Comparison of ENCODE assay signal across 24 cellular contexts in the genomic region with DNA sequence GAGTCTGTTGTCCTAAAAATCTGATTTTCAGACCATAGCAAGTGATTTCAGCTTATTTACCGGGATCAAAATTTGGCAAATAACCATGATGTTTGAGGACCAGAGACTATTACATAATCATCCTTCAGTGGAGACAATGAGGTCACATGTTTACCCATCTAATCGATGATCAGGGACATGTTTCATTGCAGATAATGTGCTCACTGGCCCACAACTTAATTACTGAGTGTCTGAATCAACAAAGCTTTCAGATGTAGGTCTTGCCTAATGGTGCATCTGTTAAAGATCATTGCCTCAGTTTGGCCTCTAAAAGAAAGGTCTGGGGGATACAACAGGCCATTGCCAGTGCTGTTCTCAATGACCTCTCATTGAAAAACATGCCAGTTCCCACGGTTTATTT. TPM values are rescaled to one million over a fixed set of nuclear protein-coding genes. Genes with fewer than 3 reads are reported as not detected.
A peak's percentile ranks its signal among the peaks of the same experiment; 100 is the strongest.
DNase-seq lines count a peak whose midpoint lies in the region; ATAC-seq and TF ChIP-seq lines count a peak whose summit lies in the region.
"Had no signal": no experiment of that assay in that cellular context is flagged by ENCODE, and none has a peak within 500 bp of the region (broad histone marks: within the 10 kb centered on the region; RNA-seq: fewer than 3 reads in every experiment).

No MANE protein-coding gene starts in this region.

- H3K27me3 ChIP-seq in gastrocnemius medialis (no peaks in the 10 kb centered on the region), mesenchymal stem cell (ENCODE audit: control insufficient read depth in 1 of 2, insufficient read depth in 1 of 2, low read length in 2 of 2) (no peaks in the 10 kb centered on the region)
- H3K27me3 ChIP-seq: BLaER1 had no signal

- no peak overlapping the region for H4K8ac ChIP-seq in mesenchymal stem cell (ENCODE audit: low read length)

- no peak overlapping the region for H2BK120ac ChIP-seq in mesenchymal stem cell (ENCODE audit: low read depth, low read length)

- peaks cover 3% of the 10 kb centered on the region for H3K4me1 Mint-ChIP-seq in osteocyte (ENCODE audit: unreplicated experiment)

- no peak overlapping the region for H2BK12ac ChIP-seq in mesenchymal stem cell (ENCODE audit: low read length in 2 of 2)

- no peaks in the 10 kb centered on the region for H3K36me3 Mint-ChIP-seq in osteocyte (ENCODE audit: unreplicated experiment)
- H3K36me3 Mint-ChIP-seq: IgD-negative memory B cell had no signal

- H2BK5ac ChIP-seq in mesenchymal stem cell (ENCODE audit: low read depth, low read length, poor library complexity, severe bottlenecking), result no peak overlapping the region

- no peak overlapping the region for H3K14ac ChIP-seq in mesenchymal stem cell (ENCODE audit: low read length in 2 of 2)

- H4K91ac ChIP-seq in mesenchymal stem cell (ENCODE audit: low read length), result no peak overlapping the region

- H3K27ac Mint-ChIP-seq in osteocyte (ENCODE audit: unreplicated experiment), result no peak overlapping the region
- H3K27ac Mint-ChIP-seq: CD4-positive, alpha-beta T cell; H9; IgD-negative memory B cell had no signal

- H3K4me2 ChIP-seq in mesenchymal stem cell (ENCODE audit: low read length, poor library complexity, severe bottlenecking), result no peak overlapping the region
- H3K4me2 ChIP-seq: PC-9 had no signal

- H3K4me3 Mint-ChIP-seq in osteocyte (ENCODE audit: unreplicated experiment), result no peak overlapping the region
- H3K4me3 Mint-ChIP-seq: CD4-positive, alpha-beta T cell; H9; IgD-negative memory B cell had no signal

- H3K36me3 ChIP-seq in gastrocnemius medialis (no peaks in the 10 kb centered on the region), mesenchymal stem cell (ENCODE audit: control insufficient read depth in 1 of 2, insufficient read depth in 2 of 2, low read depth in 1 of 2, low read length in 2 of 2) (no peaks in the 10 kb centered on the region)
- H3K36me3 ChIP-seq: BLaER1 had no signal

- no peaks in the 10 kb centered on the region for H3K27me3 Mint-ChIP-seq in osteocyte (ENCODE audit: unreplicated experiment)
- H3K27me3 Mint-ChIP-seq: CD4-positive, alpha-beta T cell; IgD-negative memory B cell had no signal

- H3K9me3 ChIP-seq in gastrocnemius medialis (no peaks in the 10 kb centered on the region), mesenchymal stem cell (ENCODE audit: control insufficient read depth, low read length) (no peaks in the 10 kb centered on the region)
- H3K9me3 ChIP-seq: BLaER1 had no signal

- H3K23ac ChIP-seq in mesenchymal stem cell (ENCODE audit: low read length in 2 of 2), result no peak overlapping the region

- H3K18ac ChIP-seq in mesenchymal stem cell (ENCODE audit: low read depth in 1 of 2, low read length in 2 of 2), result no peak overlapping the region

- ATAC-seq in left lobe of liver (peak; percentile 77), gastrocnemius medialis (peak in 1 of 2 donors; percentile 37), GM21786 (IDR thresholded peaks at IDR 0.05; ENCODE audit: unreplicated experiment) (no peak)

- no peak overlapping the region for H2BK15ac ChIP-seq in mesenchymal stem cell (ENCODE audit: low read depth, poor library complexity, severe bottlenecking)

- H3K4me1 ChIP-seq in gastrocnemius medialis (peaks cover 0 to 15% of the 10 kb centered on the region in 2 donors), mesenchymal stem cell (ENCODE audit: control insufficient read depth, insufficient read depth, low read depth, low read length) (no peaks in the 10 kb centered on the region)

- intact Hi-C loops in gastrocnemius medialis (cut with DNase I; ENCODE audit: low total_unique reads), result no loop called here

- DNase-seq in NCI-H1092 treated with DMSO at 0.1 percent for 48 hours (lab: John Stamatoyannopoulos, UW) (peak; percentile 39), NCI-H1092 (lab: John Stamatoyannopoulos, UW) (no peak), SK-N-DZ (ENCODE audit: low spot score) (peak; percentile 86), left lobe of liver (ENCODE audit: low spot score) (no peak), gastrocnemius medialis (no peak), mesenchymal stem cell (no peak), osteocyte (ENCODE audit: extremely low spot score, unreplicated experiment) (no peak)
- DNase-seq: ACHN; CD4-positive, alpha-beta T cell; COR-L47; DMS79 treated with DMSO at 0.1 percent for 48 hours; H9; NCI-H1436 treated with DMSO at 0.1 percent for 48 hours; NCI-H2029 treated with DMSO at 0.1 percent for 48 hours; NCI-H226; NCI-H524; PC-9; RPMI8226; SHP77 had no signal

- no peak overlapping the region for H2AK5ac ChIP-seq in mesenchymal stem cell (ENCODE audit: low read length, severe bottlenecking)

- H3K9ac ChIP-seq in mesenchymal stem cell (ENCODE audit: low read length), result no peak overlapping the region
- H3K9ac ChIP-seq: BLaER1 had no signal

- H2AFZ ChIP-seq in mesenchymal stem cell (ENCODE audit: low read depth, low read length), result no peak overlapping the region
- H2AFZ ChIP-seq: PC-9 had no signal

- H3K4me3 ChIP-seq in gastrocnemius medialis, result no peak overlapping the region
- no peak overlapping the region for H3K4me3 ChIP-seq in mesenchymal stem cell (ENCODE audit: insufficient read depth in 1 of 2, low read depth in 1 of 2, low read length in 2 of 2)
- H3K4me3 ChIP-seq: BLaER1, PC-9, SK-N-MC had no signal

- no peak for TF ChIP-seq POLR2A in gastrocnemius medialis (IDR thresholded peaks at IDR 0.05)

- 63% methylated on average over 1 of the region's 3 CpGs for WGBS in mesenchymal stem cell

- peak overlapping the region; percentile 28 to 62 (median 37) for H3K27ac ChIP-seq in gastrocnemius medialis
- no peak overlapping the region for H3K27ac ChIP-seq in mesenchymal stem cell (ENCODE audit: low read length, poor library complexity, severe bottlenecking)
- H3K27ac ChIP-seq: 22Rv1, BLaER1, PC-9, SK-N-MC had no signal

- H3K79me1 ChIP-seq in mesenchymal stem cell (replicated peaks; ENCODE audit: low read length, poor library complexity, severe bottlenecking), result no peaks in the 10 kb centered on the region

- no peak for TF ChIP-seq CTCF in gastrocnemius medialis (IDR thresholded peaks at IDR 0.05 in 4 of 5, conservative IDR thresholded peaks at IDR 0.05 in 1 of 5)
- no peak for TF ChIP-seq CTCF in osteocyte (IDR thresholded peaks at IDR 0.05)

- in situ Hi-C loops in gastrocnemius medialis (cut with MboI; ENCODE audit: low sequenced_read_pairs in 4 of 4), result no loop called here

- no peaks in the 10 kb centered on the region for H3K9me3 Mint-ChIP-seq in osteocyte (ENCODE audit: unreplicated experiment)
- H3K9me3 Mint-ChIP-seq: CD4-positive, alpha-beta T cell; IgD-negative memory B cell had no signal

- no peak overlapping the region for H3K4ac ChIP-seq in mesenchymal stem cell (ENCODE audit: low read depth in 1 of 2, low read length in 2 of 2)

RNA-seq across cellular contexts. Expression of a gene that starts 42.8 kb away (rescaled TPM):
- not detected in 2 replicates for polyA plus RNA-seq in SK-N-DZ (2014; cell fraction: cytosol; rRNA removed)
- not detected in 2 replicates for polyA plus RNA-seq in SK-N-DZ (2014; cell fraction: nucleus; rRNA removed)
- 0.33 TPM for total RNA-seq in left lobe of liver
- 1 to 10 TPM; 2.2 to 6.2 (median 3.4) TPM for total RNA-seq in gastrocnemius medialis
- polyA plus RNA-seq in mesenchymal stem cell (2013, experiment 1 of 2), result not detected
- polyA plus RNA-seq in mesenchymal stem cell (2013, experiment 2 of 2), result not detected
- not detected in 2 replicates for total RNA-seq in osteocyte
- total RNA-seq: H9, PC-9 had no signal

RNA-seq across cellular contexts. Expression of a gene that starts 56.9 kb away (rescaled TPM):
- polyA plus RNA-seq in SK-N-DZ (2014; cell fraction: cytosol; rRNA removed), result not detected in 2 replicates
- not detected in 2 replicates for polyA plus RNA-seq in SK-N-DZ (2014; cell fraction: nucleus; rRNA removed)
- total RNA-seq in left lobe of liver (0.96 TPM), gastrocnemius medialis (100 to 1,000 TPM in 3 of 4 donors, 10 to 100 TPM in 1; 79.1 to 797 (median 200) TPM), osteocyte (not detected in 2 replicates)
- not detected for polyA plus RNA-seq in mesenchymal stem cell (2013, experiment 1 of 2)
- not detected for polyA plus RNA-seq in mesenchymal stem cell (2013, experiment 2 of 2)
- total RNA-seq: CD4-positive, alpha-beta T cell; H9; PC-9 had no signal
- polyA plus RNA-seq: IgD-negative memory B cell had no signal

Comparison
In these comparisons a context has a peak if more than half of its experiments do, and no peak if none do; other contexts are left out.
1. DNase-seq: peak in NCI-H1092 treated with DMSO at 0.1 percent for 48 hours (single experiment) and SK-N-DZ (single experiment); none in NCI-H1092 (single experiment), left lobe of liver (single experiment), gastrocnemius medialis (0 of 2), mesenchymal stem cell (single experiment) and osteocyte (single experiment).
2. RNA of a gene that starts 56.9 kb away (total RNA-seq): 79.1 to 797 TPM in gastrocnemius medialis; 0.96 TPM in left lobe of liver (single experiment) and not detected in osteocyte; every median in the first group is over 10 times any median in the second.